1 cellular context compared by ENCODE assay signal in the genomic region with DNA sequence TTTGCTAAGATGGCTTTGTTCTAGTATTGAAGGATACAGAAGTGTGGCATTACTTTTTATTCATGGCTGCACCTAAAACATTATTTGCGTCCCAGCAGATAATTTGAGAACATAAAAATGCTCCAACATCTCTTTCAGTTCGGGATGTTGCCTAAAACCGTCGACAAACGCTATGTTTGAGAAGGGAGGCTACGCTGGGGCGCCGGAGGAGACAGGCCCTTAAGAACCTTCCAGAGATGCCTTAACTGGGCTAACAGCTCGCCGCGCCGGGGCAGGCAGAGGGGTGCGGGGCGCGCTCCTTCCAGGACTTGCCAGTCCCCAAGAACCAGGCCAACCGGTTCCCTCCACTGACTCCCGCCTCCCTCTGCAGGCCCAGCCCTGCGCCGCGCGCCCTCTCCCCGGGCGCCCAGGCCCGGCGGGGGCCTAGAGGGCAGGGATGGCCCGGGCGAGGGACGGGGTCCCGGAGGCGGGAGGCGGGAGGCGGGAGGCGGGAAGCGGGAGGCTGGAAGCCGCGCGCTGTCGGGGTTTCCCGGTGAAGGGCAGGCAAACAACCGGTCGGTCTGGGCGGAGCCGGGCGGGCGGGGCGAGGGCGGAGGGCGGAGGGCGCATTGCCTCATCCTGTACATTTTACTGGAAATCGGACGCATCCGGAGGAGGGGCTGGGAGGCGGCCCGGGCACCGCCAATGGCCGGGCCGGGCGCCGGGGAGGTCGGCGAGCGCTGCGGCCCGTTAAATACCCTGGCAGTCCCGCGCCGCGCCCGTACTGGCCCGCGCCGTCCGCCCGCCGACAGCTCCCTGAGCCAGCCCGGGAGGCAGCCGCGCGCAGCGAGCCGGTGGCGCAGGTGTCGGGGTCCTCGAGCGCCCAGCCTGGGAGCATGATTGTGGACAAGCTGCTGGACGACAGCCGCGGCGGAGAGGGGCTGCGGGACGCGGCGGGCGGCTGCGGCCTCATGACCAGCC.
A peak's percentile ranks its signal among the peaks of the same experiment; 100 is the strongest.
TF ChIP-seq lines count a peak whose summit lies in the region.

A gene with protein sequence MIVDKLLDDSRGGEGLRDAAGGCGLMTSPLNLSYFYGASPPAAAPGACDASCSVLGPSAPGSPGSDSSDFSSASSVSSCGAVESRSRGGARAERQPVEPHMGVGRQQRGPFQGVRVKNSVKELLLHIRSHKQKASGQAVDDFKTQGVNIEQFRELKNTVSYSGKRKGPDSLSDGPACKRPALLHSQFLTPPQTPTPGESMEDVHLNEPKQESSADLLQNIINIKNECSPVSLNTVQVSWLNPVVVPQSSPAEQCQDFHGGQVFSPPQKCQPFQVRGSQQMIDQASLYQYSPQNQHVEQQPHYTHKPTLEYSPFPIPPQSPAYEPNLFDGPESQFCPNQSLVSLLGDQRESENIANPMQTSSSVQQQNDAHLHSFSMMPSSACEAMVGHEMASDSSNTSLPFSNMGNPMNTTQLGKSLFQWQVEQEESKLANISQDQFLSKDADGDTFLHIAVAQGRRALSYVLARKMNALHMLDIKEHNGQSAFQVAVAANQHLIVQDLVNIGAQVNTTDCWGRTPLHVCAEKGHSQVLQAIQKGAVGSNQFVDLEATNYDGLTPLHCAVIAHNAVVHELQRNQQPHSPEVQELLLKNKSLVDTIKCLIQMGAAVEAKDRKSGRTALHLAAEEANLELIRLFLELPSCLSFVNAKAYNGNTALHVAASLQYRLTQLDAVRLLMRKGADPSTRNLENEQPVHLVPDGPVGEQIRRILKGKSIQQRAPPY (plus strand): TSS at position 761 of the 960 bp plus-strand sequence. CDS start 115 bp downstream, at position 876.

TF ChIP-seq in K562, 482 proteins besides CTCF, POLR2A, EP300 and RAD21 (continued from another document and continues in another):
- TF ChIP-seq, protein P1, sequence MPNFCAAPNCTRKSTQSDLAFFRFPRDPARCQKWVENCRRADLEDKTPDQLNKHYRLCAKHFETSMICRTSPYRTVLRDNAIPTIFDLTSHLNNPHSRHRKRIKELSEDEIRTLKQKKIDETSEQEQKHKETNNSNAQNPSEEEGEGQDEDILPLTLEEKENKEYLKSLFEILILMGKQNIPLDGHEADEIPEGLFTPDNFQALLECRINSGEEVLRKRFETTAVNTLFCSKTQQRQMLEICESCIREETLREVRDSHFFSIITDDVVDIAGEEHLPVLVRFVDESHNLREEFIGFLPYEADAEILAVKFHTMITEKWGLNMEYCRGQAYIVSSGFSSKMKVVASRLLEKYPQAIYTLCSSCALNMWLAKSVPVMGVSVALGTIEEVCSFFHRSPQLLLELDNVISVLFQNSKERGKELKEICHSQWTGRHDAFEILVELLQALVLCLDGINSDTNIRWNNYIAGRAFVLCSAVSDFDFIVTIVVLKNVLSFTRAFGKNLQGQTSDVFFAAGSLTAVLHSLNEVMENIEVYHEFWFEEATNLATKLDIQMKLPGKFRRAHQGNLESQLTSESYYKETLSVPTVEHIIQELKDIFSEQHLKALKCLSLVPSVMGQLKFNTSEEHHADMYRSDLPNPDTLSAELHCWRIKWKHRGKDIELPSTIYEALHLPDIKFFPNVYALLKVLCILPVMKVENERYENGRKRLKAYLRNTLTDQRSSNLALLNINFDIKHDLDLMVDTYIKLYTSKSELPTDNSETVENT (CRISPR knock-in tag; IDR thresholded peaks at IDR 0.05) = peak; percentile 82
- TF ChIP-seq, protein P2, sequence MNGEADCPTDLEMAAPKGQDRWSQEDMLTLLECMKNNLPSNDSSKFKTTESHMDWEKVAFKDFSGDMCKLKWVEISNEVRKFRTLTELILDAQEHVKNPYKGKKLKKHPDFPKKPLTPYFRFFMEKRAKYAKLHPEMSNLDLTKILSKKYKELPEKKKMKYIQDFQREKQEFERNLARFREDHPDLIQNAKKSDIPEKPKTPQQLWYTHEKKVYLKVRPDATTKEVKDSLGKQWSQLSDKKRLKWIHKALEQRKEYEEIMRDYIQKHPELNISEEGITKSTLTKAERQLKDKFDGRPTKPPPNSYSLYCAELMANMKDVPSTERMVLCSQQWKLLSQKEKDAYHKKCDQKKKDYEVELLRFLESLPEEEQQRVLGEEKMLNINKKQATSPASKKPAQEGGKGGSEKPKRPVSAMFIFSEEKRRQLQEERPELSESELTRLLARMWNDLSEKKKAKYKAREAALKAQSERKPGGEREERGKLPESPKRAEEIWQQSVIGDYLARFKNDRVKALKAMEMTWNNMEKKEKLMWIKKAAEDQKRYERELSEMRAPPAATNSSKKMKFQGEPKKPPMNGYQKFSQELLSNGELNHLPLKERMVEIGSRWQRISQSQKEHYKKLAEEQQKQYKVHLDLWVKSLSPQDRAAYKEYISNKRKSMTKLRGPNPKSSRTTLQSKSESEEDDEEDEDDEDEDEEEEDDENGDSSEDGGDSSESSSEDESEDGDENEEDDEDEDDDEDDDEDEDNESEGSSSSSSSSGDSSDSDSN (IDR thresholded peaks at IDR 0.05; ENCODE audit: borderline replicate concordance in 1 of 2, low read depth in 2 of 2, low read length in 2 of 2) = peak; percentile 40 to 71; a peak in 1 of 4 replicates
- TF ChIP-seq ETV5 (CRISPR knock-in tag; IDR thresholded peaks at IDR 0.05; ENCODE audit: low read depth) (no peak), GABPA (tag; conservative IDR thresholded peaks at IDR 0.05; ENCODE audit: low read depth) (peak; percentile 42), TBP (optimal IDR thresholded peaks at IDR 0.05; ENCODE audit: low read depth, low read length) (peak; percentile 96), NR2C2 (CRISPR knock-in tag; IDR thresholded peaks at IDR 0.05) (no peak), NR2C2 (tag; IDR thresholded peaks at IDR 0.05) (peak; percentile 68), RBM14 (IDR thresholded peaks at IDR 0.05; ENCODE audit: borderline replicate concordance, insufficient read depth, low read depth, low read length) (no peak), CHD1 (IDR thresholded peaks at IDR 0.05; ENCODE audit: low read length) (no peak), ILK (tag; IDR thresholded peaks at IDR 0.05; ENCODE audit: borderline replicate concordance, low read depth) (no peak), KDM5B (IDR thresholded peaks at IDR 0.05; ENCODE audit: insufficient replicate concordance, low read depth, low read length) (peak; percentile 88), TAF1 (IDR thresholded peaks at IDR 0.05; ENCODE audit: control insufficient read depth, extremely low read depth, insufficient read depth, low read length, severe bottlenecking) (peak; percentile 81), ZBTB17 (CRISPR knock-in tag; IDR thresholded peaks at IDR 0.05) (no peak; the same call in 1 of the 2 replicates), LARP7 (IDR thresholded peaks at IDR 0.05) (no peak), SNRNP70 (optimal IDR thresholded peaks at IDR 0.05; ENCODE audit: low read depth, low read length) (no peak), MEIS2 (IDR thresholded peaks at IDR 0.05; ENCODE audit: partially characterized antibody) (no peak), TCF3 (CRISPR knock-in tag; IDR thresholded peaks at IDR 0.05) (no peak), RBM22 (IDR thresholded peaks at IDR 0.05; ENCODE audit: low read depth, low read length, poor library complexity, severe bottlenecking) (peak; percentile 60), PTRF (tag; IDR thresholded peaks at IDR 0.05) (no peak), CCNT2 (IDR thresholded peaks at IDR 0.05; ENCODE audit: borderline replicate concordance, extremely low read depth, insufficient read length, low read depth, low read length) (peak; percentile 58)
- TF ChIP-seq, protein P3, sequence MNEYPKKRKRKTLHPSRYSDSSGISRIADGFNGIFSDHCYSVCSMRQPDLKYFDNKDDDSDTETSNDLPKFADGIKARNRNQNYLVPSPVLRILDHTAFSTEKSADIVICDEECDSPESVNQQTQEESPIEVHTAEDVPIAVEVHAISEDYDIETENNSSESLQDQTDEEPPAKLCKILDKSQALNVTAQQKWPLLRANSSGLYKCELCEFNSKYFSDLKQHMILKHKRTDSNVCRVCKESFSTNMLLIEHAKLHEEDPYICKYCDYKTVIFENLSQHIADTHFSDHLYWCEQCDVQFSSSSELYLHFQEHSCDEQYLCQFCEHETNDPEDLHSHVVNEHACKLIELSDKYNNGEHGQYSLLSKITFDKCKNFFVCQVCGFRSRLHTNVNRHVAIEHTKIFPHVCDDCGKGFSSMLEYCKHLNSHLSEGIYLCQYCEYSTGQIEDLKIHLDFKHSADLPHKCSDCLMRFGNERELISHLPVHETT (CRISPR knock-in tag; conservative IDR thresholded peaks at IDR 0.05 in 1 of 2, IDR thresholded peaks at IDR 0.05 in 1 of 2) = peak in 1 of 2 experiments; percentile 84; a peak in 2 of 4 replicates
- TF ChIP-seq, protein P4, sequence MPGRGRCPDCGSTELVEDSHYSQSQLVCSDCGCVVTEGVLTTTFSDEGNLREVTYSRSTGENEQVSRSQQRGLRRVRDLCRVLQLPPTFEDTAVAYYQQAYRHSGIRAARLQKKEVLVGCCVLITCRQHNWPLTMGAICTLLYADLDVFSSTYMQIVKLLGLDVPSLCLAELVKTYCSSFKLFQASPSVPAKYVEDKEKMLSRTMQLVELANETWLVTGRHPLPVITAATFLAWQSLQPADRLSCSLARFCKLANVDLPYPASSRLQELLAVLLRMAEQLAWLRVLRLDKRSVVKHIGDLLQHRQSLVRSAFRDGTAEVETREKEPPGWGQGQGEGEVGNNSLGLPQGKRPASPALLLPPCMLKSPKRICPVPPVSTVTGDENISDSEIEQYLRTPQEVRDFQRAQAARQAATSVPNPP (IDR thresholded peaks at IDR 0.05; ENCODE audit: borderline replicate concordance, insufficient read depth, insufficient read length) = no peak
- TF ChIP-seq, protein P5, sequence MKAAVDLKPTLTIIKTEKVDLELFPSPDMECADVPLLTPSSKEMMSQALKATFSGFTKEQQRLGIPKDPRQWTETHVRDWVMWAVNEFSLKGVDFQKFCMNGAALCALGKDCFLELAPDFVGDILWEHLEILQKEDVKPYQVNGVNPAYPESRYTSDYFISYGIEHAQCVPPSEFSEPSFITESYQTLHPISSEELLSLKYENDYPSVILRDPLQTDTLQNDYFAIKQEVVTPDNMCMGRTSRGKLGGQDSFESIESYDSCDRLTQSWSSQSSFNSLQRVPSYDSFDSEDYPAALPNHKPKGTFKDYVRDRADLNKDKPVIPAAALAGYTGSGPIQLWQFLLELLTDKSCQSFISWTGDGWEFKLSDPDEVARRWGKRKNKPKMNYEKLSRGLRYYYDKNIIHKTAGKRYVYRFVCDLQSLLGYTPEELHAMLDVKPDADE (conservative IDR thresholded peaks at IDR 0.05; ENCODE audit: control insufficient read depth, low read depth, low read length) = peak; percentile 68
- TF ChIP-seq, protein P6, sequence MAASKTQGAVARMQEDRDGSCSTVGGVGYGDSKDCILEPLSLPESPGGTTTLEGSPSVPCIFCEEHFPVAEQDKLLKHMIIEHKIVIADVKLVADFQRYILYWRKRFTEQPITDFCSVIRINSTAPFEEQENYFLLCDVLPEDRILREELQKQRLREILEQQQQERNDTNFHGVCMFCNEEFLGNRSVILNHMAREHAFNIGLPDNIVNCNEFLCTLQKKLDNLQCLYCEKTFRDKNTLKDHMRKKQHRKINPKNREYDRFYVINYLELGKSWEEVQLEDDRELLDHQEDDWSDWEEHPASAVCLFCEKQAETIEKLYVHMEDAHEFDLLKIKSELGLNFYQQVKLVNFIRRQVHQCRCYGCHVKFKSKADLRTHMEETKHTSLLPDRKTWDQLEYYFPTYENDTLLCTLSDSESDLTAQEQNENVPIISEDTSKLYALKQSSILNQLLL (CRISPR knock-in tag; IDR thresholded peaks at IDR 0.05; ENCODE audit: borderline replicate concordance) = no peak
- TF ChIP-seq, protein P7, sequence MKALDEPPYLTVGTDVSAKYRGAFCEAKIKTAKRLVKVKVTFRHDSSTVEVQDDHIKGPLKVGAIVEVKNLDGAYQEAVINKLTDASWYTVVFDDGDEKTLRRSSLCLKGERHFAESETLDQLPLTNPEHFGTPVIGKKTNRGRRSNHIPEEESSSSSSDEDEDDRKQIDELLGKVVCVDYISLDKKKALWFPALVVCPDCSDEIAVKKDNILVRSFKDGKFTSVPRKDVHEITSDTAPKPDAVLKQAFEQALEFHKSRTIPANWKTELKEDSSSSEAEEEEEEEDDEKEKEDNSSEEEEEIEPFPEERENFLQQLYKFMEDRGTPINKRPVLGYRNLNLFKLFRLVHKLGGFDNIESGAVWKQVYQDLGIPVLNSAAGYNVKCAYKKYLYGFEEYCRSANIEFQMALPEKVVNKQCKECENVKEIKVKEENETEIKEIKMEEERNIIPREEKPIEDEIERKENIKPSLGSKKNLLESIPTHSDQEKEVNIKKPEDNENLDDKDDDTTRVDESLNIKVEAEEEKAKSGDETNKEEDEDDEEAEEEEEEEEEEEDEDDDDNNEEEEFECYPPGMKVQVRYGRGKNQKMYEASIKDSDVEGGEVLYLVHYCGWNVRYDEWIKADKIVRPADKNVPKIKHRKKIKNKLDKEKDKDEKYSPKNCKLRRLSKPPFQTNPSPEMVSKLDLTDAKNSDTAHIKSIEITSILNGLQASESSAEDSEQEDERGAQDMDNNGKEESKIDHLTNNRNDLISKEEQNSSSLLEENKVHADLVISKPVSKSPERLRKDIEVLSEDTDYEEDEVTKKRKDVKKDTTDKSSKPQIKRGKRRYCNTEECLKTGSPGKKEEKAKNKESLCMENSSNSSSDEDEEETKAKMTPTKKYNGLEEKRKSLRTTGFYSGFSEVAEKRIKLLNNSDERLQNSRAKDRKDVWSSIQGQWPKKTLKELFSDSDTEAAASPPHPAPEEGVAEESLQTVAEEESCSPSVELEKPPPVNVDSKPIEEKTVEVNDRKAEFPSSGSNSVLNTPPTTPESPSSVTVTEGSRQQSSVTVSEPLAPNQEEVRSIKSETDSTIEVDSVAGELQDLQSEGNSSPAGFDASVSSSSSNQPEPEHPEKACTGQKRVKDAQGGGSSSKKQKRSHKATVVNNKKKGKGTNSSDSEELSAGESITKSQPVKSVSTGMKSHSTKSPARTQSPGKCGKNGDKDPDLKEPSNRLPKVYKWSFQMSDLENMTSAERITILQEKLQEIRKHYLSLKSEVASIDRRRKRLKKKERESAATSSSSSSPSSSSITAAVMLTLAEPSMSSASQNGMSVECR (CRISPR knock-in tag; IDR thresholded peaks at IDR 0.05) = peak; percentile 66; the same call in 1 of the 2 replicates
- TF ChIP-seq, protein P8, sequence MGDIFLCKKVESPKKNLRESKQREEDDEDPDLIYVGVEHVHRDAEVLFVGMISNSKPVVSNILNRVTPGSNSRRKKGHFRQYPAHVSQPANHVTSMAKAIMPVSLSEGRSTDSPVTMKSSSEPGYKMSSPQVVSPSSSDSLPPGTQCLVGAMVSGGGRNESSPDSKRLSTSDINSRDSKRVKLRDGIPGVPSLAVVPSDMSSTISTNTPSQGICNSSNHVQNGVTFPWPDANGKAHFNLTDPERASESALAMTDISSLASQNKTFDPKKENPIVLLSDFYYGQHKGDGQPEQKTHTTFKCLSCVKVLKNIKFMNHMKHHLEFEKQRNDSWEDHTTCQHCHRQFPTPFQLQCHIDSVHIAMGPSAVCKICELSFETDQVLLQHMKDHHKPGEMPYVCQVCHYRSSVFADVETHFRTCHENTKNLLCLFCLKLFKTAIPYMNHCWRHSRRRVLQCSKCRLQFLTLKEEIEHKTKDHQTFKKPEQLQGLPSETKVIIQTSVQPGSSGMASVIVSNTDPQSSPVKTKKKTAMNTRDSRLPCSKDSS (IDR thresholded peaks at IDR 0.05; ENCODE audit: low read depth, partially characterized antibody) = no peak
- TF ChIP-seq, protein P9, sequence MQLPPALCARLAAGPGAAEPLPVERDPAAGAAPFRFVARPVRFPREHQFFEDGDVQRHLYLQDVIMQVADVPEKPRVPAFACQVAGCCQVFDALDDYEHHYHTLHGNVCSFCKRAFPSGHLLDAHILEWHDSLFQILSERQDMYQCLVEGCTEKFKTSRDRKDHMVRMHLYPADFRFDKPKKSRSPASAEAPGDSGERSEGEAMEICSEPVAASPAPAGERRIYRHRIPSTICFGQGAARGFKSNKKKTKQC (CRISPR knock-in tag; IDR thresholded peaks at IDR 0.05) = no peak
- TF ChIP-seq, protein P10, sequence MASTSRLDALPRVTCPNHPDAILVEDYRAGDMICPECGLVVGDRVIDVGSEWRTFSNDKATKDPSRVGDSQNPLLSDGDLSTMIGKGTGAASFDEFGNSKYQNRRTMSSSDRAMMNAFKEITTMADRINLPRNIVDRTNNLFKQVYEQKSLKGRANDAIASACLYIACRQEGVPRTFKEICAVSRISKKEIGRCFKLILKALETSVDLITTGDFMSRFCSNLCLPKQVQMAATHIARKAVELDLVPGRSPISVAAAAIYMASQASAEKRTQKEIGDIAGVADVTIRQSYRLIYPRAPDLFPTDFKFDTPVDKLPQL (IDR thresholded peaks at IDR 0.05; ENCODE audit: extremely low read depth, insufficient read length) = peak; percentile 74
